ENCODE assay signal across 8 cellular contexts in genomic region chr19:2083174-2083854, GRCh38. TPM values are rescaled to one million over a fixed set of nuclear protein-coding genes. Genes with fewer than 3 reads are reported as not detected.
DNase-seq lines count a peak whose midpoint lies in the region; ATAC-seq, FAIRE-seq and TF ChIP-seq lines count a peak whose summit lies in the region.

No MANE protein-coding gene starts in this region.

- no peak for TF ChIP-seq POLR2A in adrenal gland (IDR thresholded peaks at IDR 0.05)

- H3K27ac ChIP-seq in RWPE1 (peak overlapping the region; percentile 98), adrenal gland (peak overlapping the region in 3 of 5 donors; percentile 13 to 59 (median 14)), small intestine (ENCODE audit: low read depth in 1 of 2, low read length in 1 of 2) (peak overlapping the region; percentile 25 to 80)

- H3K9me3 ChIP-seq in adrenal gland (replicated peaks in 1 of 3): no peaks in the 10 kb centered on the region
- H3K9me3 ChIP-seq in small intestine (ENCODE audit: control insufficient read depth, low read depth): no peaks in the 10 kb centered on the region

- no peak for ATAC-seq in HG03521 (IDR thresholded peaks at IDR 0.05; ENCODE audit: unreplicated experiment)
- no peak for ATAC-seq in GM18502 (IDR thresholded peaks at IDR 0.05; ENCODE audit: poor library complexity, unreplicated experiment)

- H3K4me3 ChIP-seq in GM12865 (ENCODE audit: low read depth, low read length) (peak overlapping the region; percentile 97), adrenal gland (no peak overlapping the region), small intestine (ENCODE audit: low read depth in 1 of 2, low read length in 2 of 2) (peak overlapping the region; percentile 54 to 56)

- H3K36me3 ChIP-seq in adrenal gland (replicated peaks in 1 of 2): peaks cover 0 to 20% of the 10 kb centered on the region in 2 donors
- peaks cover 2 to 5% of the 10 kb centered on the region in 2 donors for H3K36me3 ChIP-seq in small intestine (ENCODE audit: control insufficient read depth in 2 of 2, insufficient read depth in 2 of 2, low read length in 2 of 2)

- DNase-seq in GM12865 (ENCODE audit: low read depth) (peak; percentile 83), RWPE1 (ENCODE audit: low spot score) (no peak), adrenal gland (no peak), small intestine (no peak), NCI-H1930 (lab: John Stamatoyannopoulos, UW) (no peak), NCI-H2227 treated with DMSO at 0.1 percent for 48 hours (lab: John Stamatoyannopoulos, UW) (no peak)

- H3K4me1 ChIP-seq in adrenal gland (replicated peaks in 1 of 2): peaks cover 0 to 23% of the 10 kb centered on the region in 2 donors
- no peaks in the 10 kb centered on the region for H3K4me1 ChIP-seq in small intestine (ENCODE audit: control insufficient read depth in 2 of 2, insufficient read depth in 1 of 2, low read depth in 1 of 2, low read length in 1 of 2)

- H3K27me3 ChIP-seq in adrenal gland (no peaks in the 10 kb centered on the region), small intestine (ENCODE audit: control insufficient read depth in 2 of 2, insufficient read depth in 2 of 2, low read length in 2 of 2) (no peaks in the 10 kb centered on the region)

- WGBS in adrenal gland, 4 donors: 69 to 81% (median 70%) methylated on average over 9 to 20 of the region's 20 CpGs
- 59 to 81% (median 62%) methylated on average over 19 to 20 of the region's 20 CpGs for WGBS in small intestine, 3 donors

- intact Hi-C loops in adrenal gland (cut with DNase I): no loop called here

- POLR2A ChIA-PET in RWPE1 (lab: Yijun Ruan, JAX; ENCODE audit: low non-redundant PET): no interaction called here

- FAIRE-seq in small intestine (lab: Jason Lieb, UNC): no peak

- CTCF ChIA-PET in RWPE1 (lab: Yijun Ruan, JAX): no interaction called here

- TF ChIP-seq CTCF in GM12865 (IDR thresholded peaks at IDR 0.05; ENCODE audit: insufficient read depth, low read depth, low read length, missing control alignments) (no peak), RWPE1 (conservative IDR thresholded peaks at IDR 0.05; ENCODE audit: low read depth) (no peak), adrenal gland (IDR thresholded peaks at IDR 0.05) (no peak)

RNA-seq across cellular contexts. Expression of gene MOB3A, which starts 12.8 kb away (rescaled TPM):
- total RNA-seq in adrenal gland: 10 to 100 TPM; 25.5 to 54.0 (median 45.2) TPM
- polyA plus RNA-seq in adrenal gland: 10 to 100 TPM; 13.6 to 22.4 (median 16.0) TPM
- 10 to 100 TPM in 2 of 3 donors, 1 to 10 TPM in 1; 7.6 to 16.3 (median 12.7) TPM for polyA plus RNA-seq in small intestine

RNA-seq across cellular contexts. Expression of gene IZUMO4, which starts 13.4 kb away (rescaled TPM):
- total RNA-seq in adrenal gland: 1 to 10 TPM in 6 of 8 donors, under 1 TPM in 2; 0.69 to 8.7 (median 2.1) TPM
- polyA plus RNA-seq in adrenal gland (10 to 100 TPM in 2 of 3 donors, 1 to 10 TPM in 1; 2.6 to 24.6 (median 17.4) TPM), small intestine (1 to 10 TPM; 3.5 to 5.8 (median 4.8) TPM)

RNA-seq across cellular contexts. Expression of gene MKNK2, which starts 32.3 kb away (rescaled TPM):
- 100 to 1,000 TPM; 106 to 440 (median 171) TPM for total RNA-seq in adrenal gland
- polyA plus RNA-seq in adrenal gland: 100 to 1,000 TPM in 2 of 3 donors, 10 to 100 TPM in 1; 30.4 to 238 (median 140) TPM
- 10 to 100 TPM; 47.6 to 97.7 (median 80.1) TPM for polyA plus RNA-seq in small intestine

Comparison
In these comparisons a context has a peak if more than half of its experiments do, and no peak if none do; other contexts are left out.
1. H3K4me3 ChIP-seq: peak in GM12865 (single experiment) and small intestine (2 of 2); none in adrenal gland (0 of 4).
2. H3K27ac ChIP-seq: peak in every context shown above with its lines; median percentile 98 in RWPE1; 52 in small intestine; 14 in adrenal gland.